2 cellular contexts compared by ENCODE assay signal in the genomic region with DNA sequence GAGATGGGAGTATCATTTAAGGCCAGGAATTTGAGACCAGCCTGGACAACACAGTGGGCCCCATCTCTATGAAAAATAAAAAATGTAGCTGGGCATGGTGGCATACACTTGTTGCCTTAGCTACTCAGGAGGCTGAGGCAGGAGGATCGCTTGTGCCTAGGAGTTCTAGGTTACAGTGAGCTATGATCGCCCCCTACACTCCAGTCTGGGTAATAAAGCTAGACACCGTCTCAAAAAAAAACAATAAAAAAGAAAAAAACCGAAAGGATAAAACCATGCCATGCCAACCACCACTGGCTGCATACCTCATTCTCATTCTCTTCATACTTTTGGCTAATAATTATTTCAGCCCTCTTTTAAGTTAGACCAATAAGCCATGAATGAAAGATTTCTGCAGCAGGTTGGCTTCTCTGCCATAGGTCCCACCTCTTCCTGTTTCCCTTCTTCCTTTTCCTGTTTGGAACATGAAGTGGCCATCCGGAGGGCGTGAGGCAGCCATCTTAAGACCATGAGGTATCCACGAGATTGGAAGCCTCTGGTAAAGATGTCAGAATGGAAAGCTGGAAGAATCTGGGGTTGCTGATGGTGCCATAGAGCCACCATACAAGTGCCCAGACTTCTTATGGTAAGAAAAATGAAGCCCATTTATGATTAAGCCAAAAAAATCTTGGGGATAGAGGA.
TF ChIP-seq lines count a peak whose summit lies in the region.

No MANE protein-coding gene starts in this region.

TF ChIP-seq in GM23338, 12 proteins besides CTCF, POLR2A, EP300 and RAD21:
- TF ChIP-seq EZH2 (IDR thresholded peaks at IDR 0.05; ENCODE audit: low read depth, unreplicated experiment), result no peak
- TF ChIP-seq CREB1 (CRISPR knock-in tag; IDR thresholded peaks at IDR 0.05; ENCODE audit: low read depth), result no peak
- no peak for TF ChIP-seq ZNF331 (CRISPR knock-in tag; IDR thresholded peaks at IDR 0.05; ENCODE audit: low read depth)
- TF ChIP-seq ZNF114 (CRISPR knock-in tag; IDR thresholded peaks at IDR 0.05), result no peak
- TF ChIP-seq, protein P1, sequence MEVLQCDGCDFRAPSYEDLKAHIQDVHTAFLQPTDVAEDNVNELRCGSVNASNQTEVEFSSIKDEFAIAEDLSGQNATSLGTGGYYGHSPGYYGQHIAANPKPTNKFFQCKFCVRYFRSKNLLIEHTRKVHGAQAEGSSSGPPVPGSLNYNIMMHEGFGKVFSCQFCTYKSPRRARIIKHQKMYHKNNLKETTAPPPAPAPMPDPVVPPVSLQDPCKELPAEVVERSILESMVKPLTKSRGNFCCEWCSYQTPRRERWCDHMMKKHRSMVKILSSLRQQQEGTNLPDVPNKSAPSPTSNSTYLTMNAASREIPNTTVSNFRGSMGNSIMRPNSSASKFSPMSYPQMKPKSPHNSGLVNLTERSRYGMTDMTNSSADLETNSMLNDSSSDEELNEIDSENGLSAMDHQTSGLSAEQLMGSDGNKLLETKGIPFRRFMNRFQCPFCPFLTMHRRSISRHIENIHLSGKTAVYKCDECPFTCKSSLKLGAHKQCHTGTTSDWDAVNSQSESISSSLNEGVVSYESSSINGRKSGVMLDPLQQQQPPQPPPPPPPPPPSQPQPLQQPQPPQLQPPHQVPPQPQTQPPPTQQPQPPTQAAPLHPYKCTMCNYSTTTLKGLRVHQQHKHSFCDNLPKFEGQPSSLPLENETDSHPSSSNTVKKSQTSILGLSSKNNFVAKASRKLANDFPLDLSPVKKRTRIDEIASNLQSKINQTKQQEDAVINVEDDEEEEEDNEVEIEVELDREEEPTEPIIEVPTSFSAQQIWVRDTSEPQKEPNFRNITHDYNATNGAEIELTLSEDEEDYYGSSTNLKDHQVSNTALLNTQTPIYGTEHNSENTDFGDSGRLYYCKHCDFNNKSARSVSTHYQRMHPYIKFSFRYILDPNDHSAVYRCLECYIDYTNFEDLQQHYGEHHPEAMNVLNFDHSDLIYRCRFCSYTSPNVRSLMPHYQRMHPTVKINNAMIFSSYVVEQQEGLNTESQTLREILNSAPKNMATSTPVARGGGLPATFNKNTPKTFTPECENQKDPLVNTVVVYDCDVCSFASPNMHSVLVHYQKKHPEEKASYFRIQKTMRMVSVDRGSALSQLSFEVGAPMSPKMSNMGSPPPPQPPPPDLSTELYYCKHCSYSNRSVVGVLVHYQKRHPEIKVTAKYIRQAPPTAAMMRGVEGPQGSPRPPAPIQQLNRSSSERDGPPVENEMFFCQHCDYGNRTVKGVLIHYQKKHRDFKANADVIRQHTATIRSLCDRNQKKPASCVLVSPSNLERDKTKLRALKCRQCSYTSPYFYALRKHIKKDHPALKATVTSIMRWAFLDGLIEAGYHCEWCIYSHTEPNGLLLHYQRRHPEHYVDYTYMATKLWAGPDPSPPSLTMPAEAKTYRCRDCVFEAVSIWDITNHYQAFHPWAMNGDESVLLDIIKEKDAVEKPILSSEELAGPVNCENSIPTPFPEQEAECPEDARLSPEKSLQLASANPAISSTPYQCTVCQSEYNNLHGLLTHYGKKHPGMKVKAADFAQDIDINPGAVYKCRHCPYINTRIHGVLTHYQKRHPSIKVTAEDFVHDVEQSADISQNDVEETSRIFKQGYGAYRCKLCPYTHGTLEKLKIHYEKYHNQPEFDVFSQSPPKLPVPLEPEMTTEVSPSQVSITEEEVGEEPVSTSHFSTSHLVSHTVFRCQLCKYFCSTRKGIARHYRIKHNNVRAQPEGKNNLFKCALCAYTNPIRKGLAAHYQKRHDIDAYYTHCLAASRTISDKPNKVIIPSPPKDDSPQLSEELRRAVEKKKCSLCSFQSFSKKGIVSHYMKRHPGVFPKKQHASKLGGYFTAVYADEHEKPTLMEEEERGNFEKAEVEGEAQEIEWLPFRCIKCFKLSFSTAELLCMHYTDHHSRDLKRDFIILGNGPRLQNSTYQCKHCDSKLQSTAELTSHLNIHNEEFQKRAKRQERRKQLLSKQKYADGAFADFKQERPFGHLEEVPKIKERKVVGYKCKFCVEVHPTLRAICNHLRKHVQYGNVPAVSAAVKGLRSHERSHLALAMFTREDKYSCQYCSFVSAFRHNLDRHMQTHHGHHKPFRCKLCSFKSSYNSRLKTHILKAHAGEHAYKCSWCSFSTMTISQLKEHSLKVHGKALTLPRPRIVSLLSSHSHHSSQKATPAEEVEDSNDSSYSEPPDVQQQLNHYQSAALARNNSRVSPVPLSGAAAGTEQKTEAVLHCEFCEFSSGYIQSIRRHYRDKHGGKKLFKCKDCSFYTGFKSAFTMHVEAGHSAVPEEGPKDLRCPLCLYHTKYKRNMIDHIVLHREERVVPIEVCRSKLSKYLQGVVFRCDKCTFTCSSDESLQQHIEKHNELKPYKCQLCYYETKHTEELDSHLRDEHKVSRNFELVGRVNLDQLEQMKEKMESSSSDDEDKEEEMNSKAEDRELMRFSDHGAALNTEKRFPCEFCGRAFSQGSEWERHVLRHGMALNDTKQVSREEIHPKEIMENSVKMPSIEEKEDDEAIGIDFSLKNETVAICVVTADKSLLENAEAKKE (CRISPR knock-in tag; IDR thresholded peaks at IDR 0.05), result no peak

TF ChIP-seq in H1, 55 proteins besides CTCF, POLR2A, EP300 and RAD21:
- TF ChIP-seq BCL11A (IDR thresholded peaks at IDR 0.05; ENCODE audit: low read depth in 2 of 2, low read length in 2 of 2), result no peak
- no peak for TF ChIP-seq CHD2 (IDR thresholded peaks at IDR 0.05; ENCODE audit: low read length)
- TF ChIP-seq PHF8 (conservative IDR thresholded peaks at IDR 0.05; ENCODE audit: low read depth, low read length), result no peak
- no peak for TF ChIP-seq SP4 (IDR thresholded peaks at IDR 0.05; ENCODE audit: low read length)
- TF ChIP-seq CREB1 (IDR thresholded peaks at IDR 0.05), result no peak
- TF ChIP-seq CBX8 (IDR thresholded peaks at IDR 0.05; ENCODE audit: borderline replicate concordance, low read depth, low read length), result no peak
- TF ChIP-seq CEBPB (IDR thresholded peaks at IDR 0.05; ENCODE audit: low read depth, low read length), result no peak
- TF ChIP-seq, protein P2, sequence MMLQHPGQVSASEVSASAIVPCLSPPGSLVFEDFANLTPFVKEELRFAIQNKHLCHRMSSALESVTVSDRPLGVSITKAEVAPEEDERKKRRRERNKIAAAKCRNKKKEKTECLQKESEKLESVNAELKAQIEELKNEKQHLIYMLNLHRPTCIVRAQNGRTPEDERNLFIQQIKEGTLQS (IDR thresholded peaks at IDR 0.05; ENCODE audit: insufficient read depth, low read depth, low read length), result no peak
- TF ChIP-seq, protein P3, sequence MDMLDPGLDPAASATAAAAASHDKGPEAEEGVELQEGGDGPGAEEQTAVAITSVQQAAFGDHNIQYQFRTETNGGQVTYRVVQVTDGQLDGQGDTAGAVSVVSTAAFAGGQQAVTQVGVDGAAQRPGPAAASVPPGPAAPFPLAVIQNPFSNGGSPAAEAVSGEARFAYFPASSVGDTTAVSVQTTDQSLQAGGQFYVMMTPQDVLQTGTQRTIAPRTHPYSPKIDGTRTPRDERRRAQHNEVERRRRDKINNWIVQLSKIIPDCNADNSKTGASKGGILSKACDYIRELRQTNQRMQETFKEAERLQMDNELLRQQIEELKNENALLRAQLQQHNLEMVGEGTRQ (IDR thresholded peaks at IDR 0.05; ENCODE audit: low read length), result no peak
- no peak for TF ChIP-seq BRCA1 (IDR thresholded peaks at IDR 0.05; ENCODE audit: low read depth, low read length)
- TF ChIP-seq SAP30 (IDR thresholded peaks at IDR 0.05; ENCODE audit: insufficient read depth, insufficient replicate concordance, low read length), result no peak
- TF ChIP-seq RXRA (IDR thresholded peaks at IDR 0.05; ENCODE audit: insufficient read depth, low read depth, low read length), result no peak
- no peak for TF ChIP-seq BACH1 (IDR thresholded peaks at IDR 0.05; ENCODE audit: low read length)
- no peak for TF ChIP-seq YY1 (IDR thresholded peaks at IDR 0.05; ENCODE audit: low read depth, low read length)
- TF ChIP-seq JUND (IDR thresholded peaks at IDR 0.05; ENCODE audit: low read length), result no peak
- no peak for TF ChIP-seq CBX5 (IDR thresholded peaks at IDR 0.05; ENCODE audit: low read depth, low read length)
